Comparison of ENCODE assay signal across 19 cellular contexts in genomic region chr15:75354454-75354853, GRCh38.
"Had no signal": no experiment of that assay in that cellular context is flagged by ENCODE, and none has a peak within 500 bp of the region (broad histone marks: within the 10 kb centered on the region; RNA-seq: fewer than 3 reads in every experiment).

No MANE protein-coding gene starts in this region.

- H3K27me3 ChIP-seq: brain microvascular endothelial cell, heart right ventricle, right atrium auricular region, tibial nerve, uterus had no signal

- H3K4me3 ChIP-seq: coronary artery, heart right ventricle, prostate gland, right atrium auricular region, tibial nerve, uterus had no signal

- DNase-seq: activated CD4-positive, alpha-beta memory T cell treated with anti-CD3 and anti-CD28 coated beads, Interleukin-2, amount 10 ng/mL, durations not matched to agents 7 days and 5 days; activated CD4-positive, alpha-beta T cell treated with anti-CD3 and anti-CD28 coated beads for 48 hours; activated CD4-positive, CD25-positive, alpha-beta regulatory T cell; activated CD8-positive, alpha-beta memory T cell treated with anti-CD3 and anti-CD28 coated beads, Interleukin-2, amount 10 ng/mL, durations not matched to agents 7 days and 5 days; activated naive CD4-positive, alpha-beta T cell treated with Interleukin-2 at 50 U/mL for 16 hours; activated naive CD8-positive, alpha-beta T cell treated with anti-CD3 and anti-CD28 coated beads, Interleukin-2, amount 50 U/mL, for 24 hours; brain microvascular endothelial cell; effector CD4-positive, alpha-beta T cell; heart right ventricle; mesendoderm; stimulated activated CD4-positive, alpha-beta T cell treated with anti-CD3 and anti-CD28 coated beads, Interleukin-2, amount 100 ng/mL, for 24 hours; stimulated activated naive CD8-positive, alpha-beta T cell treated with anti-CD3 and anti-CD28 coated beads, Interleukin-15, Interleukin-2, amounts not matched to agents 100 U/mL and 50 U/mL, for 24 hours; uterus had no signal

- H3K4me3 Mint-ChIP-seq: activated CD4-positive, alpha-beta memory T cell treated with anti-CD3 and anti-CD28 coated beads, Interleukin-2, amount 10 ng/mL, durations not matched to agents 7 days and 5 days; activated CD8-positive, alpha-beta memory T cell treated with anti-CD3 and anti-CD28 coated beads, Interleukin-2, amount 10 ng/mL, durations not matched to agents 7 days and 5 days; activated naive CD8-positive, alpha-beta T cell treated with anti-CD3 and anti-CD28 coated beads, Interleukin-2, amount 50 U/mL, for 24 hours had no signal

- ATAC-seq: activated CD8-positive, alpha-beta memory T cell treated with anti-CD3 and anti-CD28 coated beads, Interleukin-2, amount 10 ng/mL, durations not matched to agents 7 days and 5 days; activated naive CD8-positive, alpha-beta T cell treated with anti-CD3 and anti-CD28 coated beads, Interleukin-2, amount 50 U/mL, for 24 hours; esophagus mucosa; stimulated activated naive CD8-positive, alpha-beta T cell treated with anti-CD3 and anti-CD28 coated beads, Interleukin-15, Interleukin-2, amounts not matched to agents 100 U/mL and 50 U/mL, for 24 hours had no signal

- H3K9me3 ChIP-seq: prostate gland, right atrium auricular region, tibial nerve, uterus had no signal

- H3K27me3 Mint-ChIP-seq: activated naive CD8-positive, alpha-beta T cell treated with anti-CD3 and anti-CD28 coated beads, Interleukin-2, amount 50 U/mL, for 24 hours had no signal

- H3K27ac ChIP-seq: brain microvascular endothelial cell, coronary artery, heart right ventricle, prostate gland, right atrium auricular region, tibial nerve, uterus had no signal

- H3K4me1 ChIP-seq: prostate gland, right atrium auricular region, uterus had no signal

- H3K27ac Mint-ChIP-seq: activated CD4-positive, alpha-beta memory T cell treated with anti-CD3 and anti-CD28 coated beads, Interleukin-2, amount 10 ng/mL, durations not matched to agents 7 days and 5 days; activated CD8-positive, alpha-beta memory T cell treated with anti-CD3 and anti-CD28 coated beads, Interleukin-2, amount 10 ng/mL, durations not matched to agents 7 days and 5 days; activated naive CD8-positive, alpha-beta T cell treated with anti-CD3 and anti-CD28 coated beads, Interleukin-2, amount 50 U/mL, for 24 hours; activated T-helper 2 cell treated with anti-CD3 and anti-CD28 coated beads, Interferon-gamma antibody, Interleukin-2, Interleukin-4, amounts not matched to agents 10 μg/mL and 5 μg/mL and 100 μg/mL, durations not matched to agents 14 hours and 24 hours and 36 hours had no signal

- H3K36me3 ChIP-seq: uterus had no signal
